ENCODE assay signal across 12 cellular contexts in the genomic region with DNA sequence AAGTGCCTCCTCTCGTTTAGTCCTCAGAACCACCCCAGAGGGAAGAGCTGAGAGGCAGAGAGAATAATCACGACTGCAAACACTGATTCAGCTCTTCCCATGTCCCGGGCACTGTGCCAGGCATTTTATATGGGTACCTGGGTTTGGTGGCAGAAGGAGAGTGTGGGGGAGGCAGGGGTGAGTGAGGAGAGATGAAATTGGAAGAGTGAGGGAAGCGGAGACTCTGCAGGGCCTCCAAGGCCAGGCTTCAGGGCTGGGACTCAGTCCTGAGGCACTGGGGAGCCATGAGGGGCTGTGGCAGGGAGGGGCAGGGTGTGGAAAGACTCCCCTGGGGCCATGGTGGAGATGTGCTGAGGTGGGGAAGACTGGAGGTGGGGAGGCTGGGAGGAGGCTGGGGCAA. TPM values are rescaled to one million over a fixed set of nuclear protein-coding genes. Genes with fewer than 3 reads are reported as not detected.
DNase-seq lines count a peak whose midpoint lies in the region; ATAC-seq and TF ChIP-seq lines count a peak whose summit lies in the region.
"Had no signal": no experiment of that assay in that cellular context is flagged by ENCODE, and none has a peak within 500 bp of the region (broad histone marks: within the 10 kb centered on the region; RNA-seq: fewer than 3 reads in every experiment).

No MANE protein-coding gene starts in this region.

- no peaks in the 10 kb centered on the region for H3K36me3 ChIP-seq in esophagus muscularis mucosa

- H3K27ac ChIP-seq in esophagus muscularis mucosa (replicated peaks in 1 of 4) = no peak overlapping the region

- DNase-seq in NCI-H146 (lab: John Stamatoyannopoulos, UW) (peak; percentile 41), NCI-H146 treated with DMSO at 0.1 percent for 48 hours (lab: John Stamatoyannopoulos, UW; ENCODE audit: unreplicated experiment) (no peak), NCI-H345 treated with DMSO at 0.1 percent for 48 hours (lab: John Stamatoyannopoulos, UW; ENCODE audit: unreplicated experiment) (peak; percentile 64), cerebellum (ENCODE audit: low spot score) (peak; percentile 57), renal cortical epithelial cell (ENCODE audit: low read depth) (peak; percentile 66), esophagus muscularis mucosa (ENCODE audit: extremely low spot score) (no peak), UCSD-AML1 (lab: John Stamatoyannopoulos, UW; ENCODE audit: unreplicated experiment) (no peak)
- DNase-seq: activated CD4-positive, alpha-beta T cell treated with anti-CD3 and anti-CD28 coated beads for 4 hours; activated naive CD4-positive, alpha-beta T cell treated with anti-CD3 and anti-CD28 coated beads for 36 hours; effector CD8-positive, alpha-beta T cell; stimulated activated CD4-positive, alpha-beta T cell treated with anti-CD3 and anti-CD28 coated beads, Interleukin-4, amount 100 ng/mL, for 24 hours had no signal

- no peak for ATAC-seq in HG03280 (IDR thresholded peaks at IDR 0.05; ENCODE audit: unreplicated experiment)

- TF ChIP-seq CTCF in esophagus muscularis mucosa (IDR thresholded peaks at IDR 0.05) = no peak

- 41% methylated on average over 4 of the region's 4 CpGs for whole genome bisulfite sequencing in esophagus muscularis mucosa

- H3K9me3 ChIP-seq in esophagus muscularis mucosa = no peaks in the 10 kb centered on the region

- H3K4me3 ChIP-seq in esophagus muscularis mucosa = no peak overlapping the region

- no peak for TF ChIP-seq POLR2A in esophagus muscularis mucosa (IDR thresholded peaks at IDR 0.05; ENCODE audit: low read depth)

- no peak for TF ChIP-seq EP300 in esophagus muscularis mucosa (IDR thresholded peaks at IDR 0.05)

- intact Hi-C loops in esophagus muscularis mucosa (cut with DNase I) = no loop called here

- no peaks in the 10 kb centered on the region for H3K27me3 ChIP-seq in esophagus muscularis mucosa

- no peaks in the 10 kb centered on the region for H3K4me1 ChIP-seq in esophagus muscularis mucosa

RNA-seq across cellular contexts. Expression of gene SYNGR4, which starts 8.7 kb away (rescaled TPM):
- 0.27 TPM for total RNA-seq in cerebellum
- not detected in 2 replicates for total RNA-seq in renal cortical epithelial cell
- not detected for total RNA-seq in esophagus muscularis mucosa

RNA-seq across cellular contexts. Expression of gene TMEM143, which starts 9.2 kb away (rescaled TPM):
- total RNA-seq in cerebellum (4.9 TPM), renal cortical epithelial cell (1.9 and 4.9 TPM in 2 replicates), esophagus muscularis mucosa (1 to 10 TPM; 4.8 to 8.3 (median 7.1) TPM)

RNA-seq across cellular contexts. Expression of gene KDELR1, which starts 18.4 kb away (rescaled TPM):
- total RNA-seq in cerebellum (32.3 TPM), renal cortical epithelial cell (63.7 and 116 TPM in 2 replicates), esophagus muscularis mucosa (100 to 1,000 TPM in 1 of 4 donors, 10 to 100 TPM in 3; 55.2 to 105 (median 77.6) TPM)

RNA-seq across cellular contexts. Expression of gene GRIN2D, which starts 20.6 kb away (rescaled TPM):
- total RNA-seq in cerebellum (4.6 TPM), renal cortical epithelial cell (0.17 and 0.25 TPM in 2 replicates), esophagus muscularis mucosa (under 1 TPM; 0.19 to 0.42 (median 0.37) TPM)

RNA-seq across cellular contexts. Expression of gene EMP3, which starts 47.6 kb away (rescaled TPM):
- 6.8 TPM for total RNA-seq in cerebellum
- total RNA-seq in renal cortical epithelial cell = 30.3 and 48.8 TPM in 2 replicates
- total RNA-seq in esophagus muscularis mucosa = 100 to 1,000 TPM in 1 of 4 donors, 10 to 100 TPM in 3; 54.8 to 115 (median 59.6) TPM

Comparison
In these comparisons a context has a peak if more than half of its experiments do, and no peak if none do; other contexts are left out.
1. DNase-seq: peak in NCI-H146 (single experiment), NCI-H345 treated with DMSO at 0.1 percent for 48 hours (single experiment), cerebellum (single experiment) and renal cortical epithelial cell (single experiment); none in NCI-H146 treated with DMSO at 0.1 percent for 48 hours (single experiment), esophagus muscularis mucosa (single experiment) and UCSD-AML1 (single experiment).